In genomic region chr2:68435605-68436004, GRCh38 we compare ENCODE assay signal across 10 cellular contexts. TPM values are rescaled to one million over a fixed set of nuclear protein-coding genes. Genes with fewer than 3 reads are reported as not detected.
A peak's percentile ranks its signal among the peaks of the same experiment; 100 is the strongest.
DNase-seq lines count a peak whose midpoint lies in the region; TF ChIP-seq lines count a peak whose summit lies in the region.
"Had no signal": no experiment of that assay in that cellular context is flagged by ENCODE, and none has a peak within 500 bp of the region (broad histone marks: within the 10 kb centered on the region; RNA-seq: fewer than 3 reads in every experiment).

No MANE protein-coding gene starts in this region.

- H3K4me1 ChIP-seq in osteoblast (ENCODE audit: insufficient read depth, low read length) (peaks cover 21% of the 10 kb centered on the region), uterus (no peaks in the 10 kb centered on the region)

- H3K79me2 ChIP-seq in osteoblast (ENCODE audit: insufficient read depth, low read length): no peaks in the 10 kb centered on the region

- H3K36me3 ChIP-seq in osteoblast (ENCODE audit: insufficient read depth, low read length): no peaks in the 10 kb centered on the region
- no peaks in the 10 kb centered on the region for H3K36me3 ChIP-seq in uterus

- no peak overlapping the region for H2AFZ ChIP-seq in osteoblast (ENCODE audit: low read length)

- H3K27ac ChIP-seq in osteoblast (ENCODE audit: low read depth, low read length) (peak overlapping the region; percentile 22), uterus (peak overlapping the region; percentile 74 to 76)

- peak; percentile 66 for DNase-seq in amniotic epithelial cell (ENCODE audit: low read depth)
- DNase-seq in fibroblast of gingiva (ENCODE audit: low read depth): peak; percentile 60
- no peak for DNase-seq in osteoblast (ENCODE audit: insufficient read length, low spot score, missing footprints)
- DNase-seq in uterus: no peak
- DNase-seq in iPS-NIHi7 (ENCODE audit: extremely low spot score): no peak
- no peak for DNase-seq in erythroblast (lab: John Stamatoyannopoulos, UW)
- DNase-seq in putamen (ENCODE audit: low spot score): no peak
- DNase-seq: activated CD4-positive, alpha-beta T cell treated with anti-CD3 and anti-CD28 coated beads for 36 hours; NCI-H1105 treated with DMSO at 0.1 percent for 48 hours; NCI-H446 treated with DMSO at 0.1 percent for 48 hours had no signal

- no peaks in the 10 kb centered on the region for H3K27me3 ChIP-seq in osteoblast (ENCODE audit: insufficient read depth, low read length)
- H3K27me3 ChIP-seq in uterus: no peaks in the 10 kb centered on the region

- H3K4me2 ChIP-seq in osteoblast (ENCODE audit: insufficient read depth, low read length): peak overlapping the region; percentile 48

- TF ChIP-seq POLR2A in uterus (IDR thresholded peaks at IDR 0.05) (no peak), erythroblast (IDR thresholded peaks at IDR 0.05; ENCODE audit: low read length) (no peak)

- no peaks in the 10 kb centered on the region for H3K9me3 ChIP-seq in osteoblast (ENCODE audit: low read depth, low read length)
- no peaks in the 10 kb centered on the region for H3K9me3 ChIP-seq in uterus

- intact Hi-C loops in uterus (cut with DNase I; ENCODE audit: low total_unique reads): no loop called here

- H3K4me3 ChIP-seq in osteoblast (ENCODE audit: insufficient read depth, low read length) (no peak overlapping the region), uterus (no peak overlapping the region)

- no peaks in the 10 kb centered on the region for H4K20me1 ChIP-seq in osteoblast (ENCODE audit: insufficient read depth, low read length)

- TF ChIP-seq CTCF in osteoblast (IDR thresholded peaks at IDR 0.05; ENCODE audit: extremely low read depth, low read depth, low read length) (no peak), uterus (IDR thresholded peaks at IDR 0.05) (no peak)

RNA-seq across cellular contexts. Expression of gene FBXO48, which starts 31.5 kb away (rescaled TPM):
- total RNA-seq in osteoblast (0.72 and 0.88 TPM in 2 replicates), uterus (1 to 10 TPM in 2 of 4 donors, under 1 TPM in 1, not detected in 1; 0.55 to 6.8 (median 1.5) TPM)

RNA-seq across cellular contexts. Expression of gene APLF, which starts 31.8 kb away (rescaled TPM):
- total RNA-seq in osteoblast (10.0 and 10.5 TPM in 2 replicates), uterus (10 to 100 TPM; 11.3 to 25.9 (median 17.1) TPM)

Comparison
In these comparisons a context has a peak if more than half of its experiments do, and no peak if none do; other contexts are left out.
1. DNase-seq: peak in amniotic epithelial cell (single experiment) and fibroblast of gingiva (single experiment); none in osteoblast (single experiment), uterus (0 of 2), iPS-NIHi7 (single experiment), erythroblast (0 of 2) and putamen (single experiment).